In genomic region chr15:40238927-40239591, GRCh38 we compare ENCODE assay signal across 8 cellular contexts. TPM values are rescaled to one million over a fixed set of nuclear protein-coding genes. Genes with fewer than 3 reads are reported as not detected.
A peak's percentile ranks its signal among the peaks of the same experiment; 100 is the strongest.
DNase-seq lines count a peak whose midpoint lies in the region; ATAC-seq and TF ChIP-seq lines count a peak whose summit lies in the region.

Gene PAK6, plus strand, starts transcription at chr15:40239063. Its CDS starts 25,723 bp downstream, at chr15:40264786.

- H3K4me1 ChIP-seq in CD8-positive, alpha-beta T cell (ENCODE audit: insufficient read depth, low read length): no peaks in the 10 kb centered on the region
- peaks cover 0 to 2% of the 10 kb centered on the region in 2 donors for H3K4me1 ChIP-seq in lung (ENCODE audit: control insufficient read depth in 2 of 2, insufficient read depth in 2 of 2, low read length in 2 of 2)

- H3K27me3 ChIP-seq in CD8-positive, alpha-beta T cell (ENCODE audit: insufficient read depth, low read length): peaks cover 8% of the 10 kb centered on the region
- no peaks in the 10 kb centered on the region for H3K27me3 ChIP-seq in lung (ENCODE audit: control insufficient read depth, insufficient read depth)

- H3K36me3 ChIP-seq in CD8-positive, alpha-beta T cell (ENCODE audit: insufficient read depth, low read length): no peaks in the 10 kb centered on the region
- H3K36me3 ChIP-seq in lung (ENCODE audit: control insufficient read depth in 2 of 2, insufficient read depth in 2 of 2, low read length in 2 of 2): no peaks in the 10 kb centered on the region

- H3K9me3 Mint-ChIP-seq in CD8-positive, alpha-beta T cell: no peaks in the 10 kb centered on the region

- TF ChIP-seq CTCF in CD8-positive, alpha-beta T cell (IDR thresholded peaks at IDR 0.05): no peak
- no peak for TF ChIP-seq CTCF in lung (IDR thresholded peaks at IDR 0.05; ENCODE audit: control extremely low read depth, extremely low read depth)

- POLR2A ChIA-PET in CD8-positive, alpha-beta T cell (lab: Charles Lee): no interaction called here

- CTCF ChIA-PET in CD8-positive, alpha-beta T cell (lab: Charles Lee): interaction anchor here (0.8 to 1.9 kb wide), 7 partner anchors 13 to 98 kb away, joined by 3 to 11 read pairs (median 4); no protein-coding TSS in a partner anchor

- H3K27ac Mint-ChIP-seq in CD8-positive, alpha-beta T cell: no peak within 1 kb of the TSS

- no peak within 1 kb of the TSS for H3K27ac ChIP-seq in CD8-positive, alpha-beta T cell (ENCODE audit: low read depth, low read length)
- H3K27ac ChIP-seq in lung (ENCODE audit: low read depth in 1 of 2, low read length in 1 of 2): no peak within 1 kb of the TSS

- H3K36me3 Mint-ChIP-seq in CD8-positive, alpha-beta T cell: no peaks in the 10 kb centered on the region

- H3K4me3 ChIP-seq in CD8-positive, alpha-beta T cell (ENCODE audit: low read depth, low read length): no peak within 1 kb of the TSS
- H3K4me3 ChIP-seq in lung: no peak within 1 kb of the TSS

- peak; percentile 58 for ATAC-seq in CD8-positive, alpha-beta T cell
- ATAC-seq in lung (ENCODE audit: insufficient read depth, low FRiP score) (peak; percentile 75), GM21515 (IDR thresholded peaks at IDR 0.05; ENCODE audit: unreplicated experiment) (no peak), HG02798 (IDR thresholded peaks at IDR 0.05; ENCODE audit: poor library complexity, unreplicated experiment) (no peak)

- no peaks in the 10 kb centered on the region for H3K9me3 ChIP-seq in CD8-positive, alpha-beta T cell (ENCODE audit: low read length)
- peaks cover 0 to 2% of the 10 kb centered on the region in 2 donors for H3K9me3 ChIP-seq in lung (ENCODE audit: control insufficient read depth in 2 of 2, insufficient read depth in 1 of 2, low read length in 1 of 2)

- peak in 2 of 7 experiments; percentile 34 to 46 for DNase-seq in CD8-positive, alpha-beta T cell
- DNase-seq in HT1080 (ENCODE audit: low read depth) (peak; percentile 77), SW480 (ENCODE audit: low spot score) (peak; percentile 79), dermis blood vessel endothelial cell (peak; percentile 42), lung (ENCODE audit: low spot score) (peak; percentile 51)
- peak; percentile 15 to 36 for DNase-seq in stimulated activated CD8-positive, alpha-beta memory T cell treated with anti-CD3 and anti-CD28 coated beads, Interleukin-2, amount 100 ng/mL, for 48 hours (ENCODE audit: low read depth in 2 of 2)

- H3K4me1 Mint-ChIP-seq in CD8-positive, alpha-beta T cell (ENCODE audit: low read depth): peaks cover 10% of the 10 kb centered on the region

- peak within 1 kb of the TSS; percentile 32 for H3K4me3 Mint-ChIP-seq in CD8-positive, alpha-beta T cell

- intact Hi-C loops in CD8-positive, alpha-beta T cell (cut with DNase I, micrococcal nuclease): no loop called here

- peaks cover 21% of the 10 kb centered on the region for H3K27me3 Mint-ChIP-seq in CD8-positive, alpha-beta T cell (ENCODE audit: low read depth)

- 6% methylated on average over 35 to 36 of the region's 36 CpGs for WGBS in lung, 2 donors

RNA-seq across cellular contexts. Expression of gene PAK6, which starts in this region (rescaled TPM):
- 1 to 10 TPM in 1 of 2 experiments, under 1 TPM in 1; 0.64 to 1.1 TPM for total RNA-seq in CD8-positive, alpha-beta T cell
- total RNA-seq in HT1080 (2014; rRNA removed; shearing (Covaris generic)): 0.02 and 0.03 TPM in 2 replicates
- polyA plus RNA-seq in HT1080 (2015; cell fraction: cytosol; rRNA removed): 0.07 and 0.10 TPM in 2 replicates
- polyA plus RNA-seq in HT1080 (2015; cell fraction: nucleus; rRNA removed): 0.06 TPM in 1 of 2 replicates, not detected in the other
- total RNA-seq in dermis blood vessel endothelial cell (not detected in 2 replicates), lung (10 to 100 TPM in 1 of 2 donors, 1 to 10 TPM in 1; 8.4 to 10.4 TPM)
- 1 to 10 TPM; 5.8 to 6.1 TPM for polyA plus RNA-seq in lung

Comparison
In these comparisons a context has a peak if more than half of its experiments do, and no peak if none do; other contexts are left out.
1. Peak in DNase-seq in HT1080; RNA of the gene not detected or under 1 TPM.
2. Peak in DNase-seq in dermis blood vessel endothelial cell; RNA of the gene not detected or under 1 TPM.
3. ATAC-seq: peak in CD8-positive, alpha-beta T cell (single experiment) and lung (single experiment); none in GM21515 (single experiment) and HG02798 (single experiment).